In the genomic region with DNA sequence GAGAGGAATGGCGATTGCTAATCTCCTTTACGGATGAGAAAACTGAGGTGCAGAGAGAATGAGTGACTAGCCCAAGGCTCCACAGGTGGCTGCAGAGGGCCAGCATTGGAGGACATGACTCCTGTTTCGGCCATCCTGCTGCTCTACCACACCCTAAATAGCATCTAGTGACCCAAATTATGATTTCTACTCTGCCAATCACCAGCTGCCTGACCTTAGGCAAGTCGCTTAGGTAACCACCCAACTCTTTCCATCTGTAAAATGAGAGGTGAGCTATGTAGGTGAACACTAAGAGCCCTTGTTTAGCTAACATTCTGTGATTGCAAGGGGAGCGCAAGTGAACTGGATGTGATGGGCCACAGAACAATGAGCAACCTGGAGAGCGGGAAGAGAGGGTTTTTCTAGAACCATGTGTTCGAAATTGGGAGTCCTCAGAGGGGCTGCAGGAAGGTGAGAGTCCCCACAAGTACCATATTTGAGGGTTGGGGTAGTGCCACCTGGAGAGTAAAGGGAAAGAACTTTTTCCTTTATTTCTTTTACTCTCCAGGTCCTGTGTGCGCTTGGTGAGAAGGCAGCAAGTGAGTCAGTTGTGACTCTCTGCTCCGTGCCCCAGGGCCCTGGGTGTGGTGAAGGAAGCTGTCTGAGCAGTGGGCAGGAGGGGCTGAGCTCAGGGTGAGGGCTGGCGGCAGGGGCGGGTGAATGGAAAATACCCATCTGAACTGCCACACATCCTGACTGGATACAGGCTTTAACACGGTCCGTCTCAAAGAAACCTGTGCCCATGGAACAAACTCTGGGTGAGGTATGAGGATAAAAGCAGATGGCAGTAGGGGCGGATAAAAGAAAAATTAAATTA, we compare ENCODE assay signal across 1 cellular context.
A peak's percentile ranks its signal among the peaks of the same experiment; 100 is the strongest.
TF ChIP-seq lines count a peak whose summit lies in the region.

No MANE protein-coding gene starts in this region.

TF ChIP-seq in HCT116, 20 proteins besides CTCF, POLR2A, EP300 and RAD21 (continued from another document):
- TF ChIP-seq, protein P1, sequence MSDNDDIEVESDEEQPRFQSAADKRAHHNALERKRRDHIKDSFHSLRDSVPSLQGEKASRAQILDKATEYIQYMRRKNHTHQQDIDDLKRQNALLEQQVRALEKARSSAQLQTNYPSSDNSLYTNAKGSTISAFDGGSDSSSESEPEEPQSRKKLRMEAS (IDR thresholded peaks at IDR 0.05): no peak
- no peak for TF ChIP-seq TCF7L2 (IDR thresholded peaks at IDR 0.05; ENCODE audit: borderline replicate concordance, extremely low read depth, insufficient read depth, insufficient read length)
- no peak for TF ChIP-seq YY1 (IDR thresholded peaks at IDR 0.05; ENCODE audit: extremely low read depth, insufficient replicate concordance, low read depth, low read length)
- no peak for TF ChIP-seq JUND (IDR thresholded peaks at IDR 0.05)
- no peak for TF ChIP-seq ZNF274 (IDR thresholded peaks at IDR 0.05; ENCODE audit: low read depth, low read length)
- TF ChIP-seq FOSL1 (IDR thresholded peaks at IDR 0.05; ENCODE audit: low read depth): peak; percentile 55; the same call in 1 of the 2 replicates
- no peak for TF ChIP-seq CEBPB (IDR thresholded peaks at IDR 0.05; ENCODE audit: low read depth)
- no peak for TF ChIP-seq ZFX (IDR thresholded peaks at IDR 0.05)
- TF ChIP-seq EZH2phosphoT487 (IDR thresholded peaks at IDR 0.05; ENCODE audit: borderline replicate concordance): no peak
- peak; percentile 75 for TF ChIP-seq SP1 (IDR thresholded peaks at IDR 0.05; ENCODE audit: low read depth)
